2 cellular contexts compared by ENCODE assay signal in the genomic region with DNA sequence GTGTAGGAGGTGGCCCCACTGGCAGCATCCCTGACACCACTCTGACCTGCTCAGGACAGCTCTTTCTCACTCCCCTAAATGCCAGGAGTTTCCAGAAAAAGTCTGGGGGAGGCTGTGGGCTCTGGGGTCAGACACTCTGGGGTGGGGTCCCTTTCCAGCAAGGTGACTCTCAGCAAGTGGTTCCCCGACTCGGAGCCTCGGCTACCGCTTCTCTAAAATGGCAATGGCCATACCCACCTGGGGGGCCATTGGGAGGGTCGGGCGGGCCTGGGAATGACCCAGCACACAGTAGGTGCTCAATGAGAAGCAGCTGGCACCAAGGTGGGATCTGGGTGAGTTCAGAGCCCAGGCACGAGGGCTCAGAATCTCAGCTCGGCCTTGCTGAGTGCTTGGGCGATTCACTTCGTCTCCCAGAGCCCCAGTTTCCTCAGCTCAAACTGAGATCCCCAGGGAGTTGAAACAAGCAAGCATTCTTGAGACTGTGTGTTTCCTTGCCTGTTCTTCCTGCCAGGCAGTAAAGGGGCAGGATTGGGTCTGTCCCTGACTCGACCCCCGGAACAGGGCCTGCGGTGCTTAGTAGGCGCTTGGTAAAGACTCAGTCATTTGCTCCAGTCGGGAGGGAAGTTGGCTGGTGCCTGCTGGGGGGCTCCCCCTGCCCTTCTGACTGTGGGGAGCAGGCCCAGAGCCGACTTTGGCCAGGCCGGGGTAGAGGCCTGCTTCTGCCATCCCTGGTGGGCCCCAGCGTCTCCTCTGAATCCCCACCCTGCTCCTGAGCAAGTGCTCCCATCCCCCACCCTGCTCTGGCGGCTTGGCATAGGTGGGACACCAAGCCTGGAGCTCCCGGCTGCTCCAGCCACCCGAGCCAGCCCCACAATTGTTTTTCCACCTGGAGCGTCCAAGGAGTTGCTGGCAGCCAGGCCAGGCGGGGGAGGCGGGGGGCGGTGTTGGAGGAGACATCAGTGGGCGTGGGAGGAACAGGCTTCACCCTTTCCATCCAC.
TF ChIP-seq lines count a peak whose summit lies in the region.

No MANE protein-coding gene starts in this region.

TF ChIP-seq in HEK293, 187 proteins besides CTCF, POLR2A, EP300 and RAD21:
- TF ChIP-seq ZNF121 (tag by site-specific recombination; IDR thresholded peaks at IDR 0.05) (no peak), TSHZ1 (tag by site-specific recombination; IDR thresholded peaks at IDR 0.05; ENCODE audit: borderline replicate concordance) (no peak), ZNF843 (tag by site-specific recombination; IDR thresholded peaks at IDR 0.05) (no peak), ZNF692 (tag by site-specific recombination; IDR thresholded peaks at IDR 0.05) (no peak), ZNF530 (tag by site-specific recombination; IDR thresholded peaks at IDR 0.05; ENCODE audit: low read depth) (no peak), ZNF211 (tag by site-specific recombination; IDR thresholded peaks at IDR 0.05; ENCODE audit: low read depth) (no peak), MZF1 (tag by site-specific recombination; IDR thresholded peaks at IDR 0.05; ENCODE audit: borderline replicate concordance) (no peak), GLIS2 (tag by site-specific recombination; IDR thresholded peaks at IDR 0.05) (0 out of 2 replicates have a peak, but pooled peaks have one; percentile 19)

TF ChIP-seq in H1, 55 proteins besides CTCF, POLR2A, EP300 and RAD21:
- TF ChIP-seq RBBP5 (IDR thresholded peaks at IDR 0.05; ENCODE audit: borderline replicate concordance, low read depth, low read length) (no peak), TAF1 (IDR thresholded peaks at IDR 0.05; ENCODE audit: low read depth, low read length) (no peak), TEAD4 (IDR thresholded peaks at IDR 0.05; ENCODE audit: low read depth, low read length) (no peak), PHF8 (conservative IDR thresholded peaks at IDR 0.05; ENCODE audit: low read depth, low read length) (no peak), FOSL1 (IDR thresholded peaks at IDR 0.05; ENCODE audit: insufficient read depth, low read depth, low read length) (no peak), TBP (IDR thresholded peaks at IDR 0.05; ENCODE audit: low read depth, low read length) (no peak), CEBPB (IDR thresholded peaks at IDR 0.05; ENCODE audit: low read depth, low read length) (no peak), HDAC2 (IDR thresholded peaks at IDR 0.05; ENCODE audit: borderline replicate concordance in 1 of 2, low read depth in 2 of 2, low read length in 2 of 2) (no peak), CHD2 (IDR thresholded peaks at IDR 0.05; ENCODE audit: low read length) (no peak), SUZ12 (IDR thresholded peaks at IDR 0.05; ENCODE audit: low read length) (no peak), USF2 (IDR thresholded peaks at IDR 0.05; ENCODE audit: low read length) (no peak), ZNF274 (IDR thresholded peaks at IDR 0.05; ENCODE audit: borderline replicate concordance, extremely low read depth, low read length) (no peak), RFX5 (IDR thresholded peaks at IDR 0.05; ENCODE audit: borderline replicate concordance, low read depth, low read length) (no peak), YY1 (IDR thresholded peaks at IDR 0.05; ENCODE audit: low read depth, low read length) (no peak), GABPA (IDR thresholded peaks at IDR 0.05; ENCODE audit: borderline replicate concordance, insufficient read depth, low read length) (no peak), ATF3 (IDR thresholded peaks at IDR 0.05; ENCODE audit: insufficient read depth, low read depth, low read length) (no peak), TCF12 (IDR thresholded peaks at IDR 0.05; ENCODE audit: low read depth, low read length) (no peak)
TF ChIP-seq in H1: peak in this region for 0.
